In the genomic region with DNA sequence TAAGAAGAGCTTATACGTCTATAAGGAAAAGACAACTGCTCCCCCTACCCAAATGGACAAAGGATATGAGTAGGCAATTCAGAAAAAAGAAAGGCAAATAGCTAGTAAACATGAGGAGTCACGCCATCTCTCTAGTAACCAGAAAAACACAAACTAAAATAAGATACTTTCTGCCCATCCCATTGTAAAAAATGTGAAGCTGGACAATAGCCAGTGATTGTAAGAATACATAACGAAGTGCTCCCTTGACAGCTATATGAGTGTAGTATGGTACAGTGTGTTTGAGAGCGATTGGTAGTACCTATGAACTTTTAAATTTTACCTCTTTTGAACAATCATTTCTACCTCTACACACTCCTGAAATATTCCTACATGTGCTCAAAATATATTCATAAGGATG, we compare ENCODE assay signal across 23 cellular contexts. TPM values are rescaled to one million over a fixed set of nuclear protein-coding genes. Genes with fewer than 3 reads are reported as not detected.
"Had no signal": no experiment of that assay in that cellular context is flagged by ENCODE, and none has a peak within 500 bp of the region (broad histone marks: within the 10 kb centered on the region; RNA-seq: fewer than 3 reads in every experiment).

No MANE protein-coding gene starts in this region.

- ATAC-seq: activated T-helper 17 cell treated with anti-CD3 and anti-CD28 coated beads, Interleukin-2, amount 50 U/mL, for 72 hours; T-cell had no signal

- DNase-seq: activated CD4-positive, alpha-beta memory T cell treated with anti-CD3 and anti-CD28 coated beads for 36 hours; activated CD4-positive, alpha-beta T cell treated with anti-CD3 and anti-CD28 coated beads, Interleukin-2, amount 10 ng/mL, durations not matched to agents 7 days and 5 days; activated CD4-positive, CD25-positive, alpha-beta regulatory T cell; activated CD8-positive, alpha-beta memory T cell treated with anti-CD3 and anti-CD28 coated beads for 24 hours; activated gamma-delta T cell treated with Interleukin-2 at 50 U/mL for 16 hours; activated naive CD4-positive, alpha-beta T cell treated with anti-CD3 and anti-CD28 coated beads, Interleukin-2, amount 10 ng/mL, durations not matched to agents 7 days and 5 days; activated naive CD8-positive, alpha-beta T cell treated with anti-CD3 and anti-CD28 coated beads for 36 hours; activated T-cell treated with anti-CD3 and anti-CD28 coated beads, Interleukin-2, amount 50 U/mL, for 48 hours; caudate nucleus; NCI-H1105 treated with DMSO at 0.1 percent for 48 hours; NCI-H1436 treated with DMSO at 0.1 percent for 48 hours; NCI-H187; NCI-H2081; NCI-H446; NCI-H524 treated with DMSO at 0.1 percent for 48 hours; SIG-M5; T-cell; T-helper 2 cell; T1000 had no signal

- H3K4me2 ChIP-seq: KMS-11 had no signal

- H3K27ac ChIP-seq: KMS-11, VCaP had no signal

- H3K9ac ChIP-seq: KMS-11 had no signal

RNA-seq across cellular contexts. Expression of gene GJA8, which starts 7.5 kb away (rescaled TPM):
- total RNA-seq: activated CD4-positive, alpha-beta memory T cell treated with anti-CD3 and anti-CD28 coated beads for 36 hours; activated CD4-positive, alpha-beta T cell treated with anti-CD3 and anti-CD28 coated beads, Interleukin-2, amount 10 ng/mL, durations not matched to agents 7 days and 5 days; activated naive CD8-positive, alpha-beta T cell treated with anti-CD3 and anti-CD28 coated beads for 36 hours; activated T-helper 17 cell treated with anti-CD3 and anti-CD28 coated beads, Interleukin-2, amount 50 U/mL, for 72 hours; T-cell had no signal
- polyA plus RNA-seq: adipose tissue had no signal
